In the genomic region with DNA sequence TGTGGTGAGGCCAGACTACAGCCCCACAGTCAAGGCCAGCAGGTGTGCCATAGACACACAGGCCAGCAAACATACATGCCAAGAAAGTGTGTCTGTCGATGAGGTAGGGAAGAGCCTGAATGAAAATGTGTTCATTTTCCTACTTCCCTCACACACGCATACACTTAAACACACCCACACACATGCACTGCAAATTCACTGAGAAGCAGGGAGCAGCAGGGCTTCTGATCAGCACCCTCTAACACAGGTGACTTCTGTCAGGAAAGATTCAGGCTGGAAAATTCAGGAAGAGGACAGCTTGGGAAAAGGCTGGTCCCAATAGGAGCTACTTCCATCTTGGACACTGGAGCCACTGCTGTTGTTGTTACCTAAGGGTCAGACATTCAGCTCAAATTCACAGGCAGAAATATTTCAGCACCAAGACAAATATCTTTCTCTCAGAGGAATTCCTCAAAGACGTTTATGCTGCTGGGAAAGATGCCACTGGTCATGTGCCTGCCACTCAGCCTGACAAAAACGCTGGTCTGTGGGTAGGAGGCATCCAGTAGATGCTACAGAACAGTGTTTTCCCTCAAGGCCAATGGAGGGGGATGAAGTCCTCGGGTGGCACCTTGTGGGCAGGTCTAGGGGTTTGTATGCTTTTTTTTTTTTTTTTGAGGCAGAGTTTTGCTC, we compare ENCODE assay signal across 15 cellular contexts.
"Had no signal": no experiment of that assay in that cellular context is flagged by ENCODE, and none has a peak within 500 bp of the region (broad histone marks: within the 10 kb centered on the region; RNA-seq: fewer than 3 reads in every experiment).

No MANE protein-coding gene starts in this region.

- DNase-seq: activated CD4-positive, alpha-beta T cell treated with anti-CD3 and anti-CD28 coated beads, Interleukin-2, amount 50 U/mL, for 48 hours; activated naive CD8-positive, alpha-beta T cell treated with anti-CD3 and anti-CD28 coated beads, Interleukin-2, amount 10 ng/mL, durations not matched to agents 7 days and 5 days; activated T-cell treated with anti-CD3 and anti-CD28 coated beads for 4 hours; brain microvascular endothelial cell; mucosa of descending colon; naive thymus-derived CD4-positive, alpha-beta T cell; right cardiac atrium; small intestine; stimulated activated CD4-positive, alpha-beta T cell treated with anti-CD3 and anti-CD28 coated beads, Interleukin-15, amount 100 ng/mL, for 24 hours; stimulated activated CD4-positive, alpha-beta T cell treated with anti-CD3 and anti-CD28 coated beads, Interleukin-2, amount 100 ng/mL, for 48 hours; T-helper 2 cell; upper lobe of left lung had no signal

- H2AFZ ChIP-seq: neural progenitor cell had no signal

- H3K27me3 ChIP-seq: neural progenitor cell, upper lobe of left lung had no signal

- H3K4me2 ChIP-seq: neural progenitor cell had no signal

- H3K4me3 ChIP-seq: coronary artery, mucosa of descending colon, neural progenitor cell, prostate gland, upper lobe of left lung had no signal

- H3K27ac ChIP-seq: brain microvascular endothelial cell, coronary artery, neural progenitor cell, prostate gland, upper lobe of left lung had no signal

- H3K4me1 ChIP-seq: neural progenitor cell, prostate gland, upper lobe of left lung had no signal

- H3K9ac ChIP-seq: neural progenitor cell had no signal

- H3K9me3 ChIP-seq: mucosa of descending colon, prostate gland, upper lobe of left lung had no signal

- H3K36me3 ChIP-seq: brain microvascular endothelial cell, neural progenitor cell, prostate gland, upper lobe of left lung had no signal

- ATAC-seq: mucosa of descending colon; naive thymus-derived CD4-positive, alpha-beta T cell; right cardiac atrium had no signal
